In the genomic region with DNA sequence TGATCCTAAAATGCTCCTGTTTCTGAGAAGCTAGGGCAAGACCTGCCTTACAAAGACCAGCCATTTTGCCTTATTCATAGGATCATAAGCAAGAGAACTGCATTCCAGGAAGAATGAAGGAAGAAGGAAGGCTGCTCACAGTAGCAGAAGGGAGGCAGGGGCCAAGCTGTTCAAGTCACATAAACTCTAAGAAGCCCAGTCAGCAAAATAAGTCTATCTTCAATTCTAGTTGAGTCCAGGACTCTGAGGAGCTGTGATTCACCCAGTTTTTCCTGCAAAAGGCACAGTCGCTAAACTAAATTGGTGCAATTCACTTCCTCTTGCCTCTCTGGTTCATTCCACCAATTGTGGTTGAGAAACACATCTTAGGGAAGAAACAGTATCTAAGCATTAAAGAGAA, we compare ENCODE assay signal across 2 cellular contexts.
A peak's percentile ranks its signal among the peaks of the same experiment; 100 is the strongest.
TF ChIP-seq lines count a peak whose summit lies in the region.

No MANE protein-coding gene starts in this region.

TF ChIP-seq in IMR-90, 13 proteins besides CTCF, POLR2A, EP300 and RAD21:
- no peak for TF ChIP-seq BHLHE40 (IDR thresholded peaks at IDR 0.05; ENCODE audit: low read depth, low read length)
- TF ChIP-seq MAZ (IDR thresholded peaks at IDR 0.05; ENCODE audit: borderline replicate concordance, low read depth, low read length) = no peak
- peak; percentile 62; the same call in 1 of the 2 replicates for TF ChIP-seq MAFK (IDR thresholded peaks at IDR 0.05; ENCODE audit: low read depth, low read length)
- TF ChIP-seq CEBPB (IDR thresholded peaks at IDR 0.05; ENCODE audit: low read depth, low read length) = no peak
- no peak for TF ChIP-seq NFE2L2 (IDR thresholded peaks at IDR 0.05; ENCODE audit: low read depth, low read length)

TF ChIP-seq in K562, 482 proteins besides CTCF, POLR2A, EP300 and RAD21:
- no peak for TF ChIP-seq NFE2L1 (tag; IDR thresholded peaks at IDR 0.05; ENCODE audit: borderline replicate concordance, low read depth)
- no peak for TF ChIP-seq YBX1 (IDR thresholded peaks at IDR 0.05)
- no peak for TF ChIP-seq XRCC4 (IDR thresholded peaks at IDR 0.05; ENCODE audit: extremely low read depth, insufficient read depth, insufficient read length)
- no peak for TF ChIP-seq BRD4 (IDR thresholded peaks at IDR 0.05)
- TF ChIP-seq, protein P1, sequence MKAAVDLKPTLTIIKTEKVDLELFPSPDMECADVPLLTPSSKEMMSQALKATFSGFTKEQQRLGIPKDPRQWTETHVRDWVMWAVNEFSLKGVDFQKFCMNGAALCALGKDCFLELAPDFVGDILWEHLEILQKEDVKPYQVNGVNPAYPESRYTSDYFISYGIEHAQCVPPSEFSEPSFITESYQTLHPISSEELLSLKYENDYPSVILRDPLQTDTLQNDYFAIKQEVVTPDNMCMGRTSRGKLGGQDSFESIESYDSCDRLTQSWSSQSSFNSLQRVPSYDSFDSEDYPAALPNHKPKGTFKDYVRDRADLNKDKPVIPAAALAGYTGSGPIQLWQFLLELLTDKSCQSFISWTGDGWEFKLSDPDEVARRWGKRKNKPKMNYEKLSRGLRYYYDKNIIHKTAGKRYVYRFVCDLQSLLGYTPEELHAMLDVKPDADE (conservative IDR thresholded peaks at IDR 0.05; ENCODE audit: control insufficient read depth, low read depth, low read length) = no peak
- no peak for TF ChIP-seq ZNF766 (CRISPR knock-in tag; conservative IDR thresholded peaks at IDR 0.05)
- no peak for TF ChIP-seq GABPB2 (CRISPR knock-in tag; conservative IDR thresholded peaks at IDR 0.05)
- TF ChIP-seq, protein P2, sequence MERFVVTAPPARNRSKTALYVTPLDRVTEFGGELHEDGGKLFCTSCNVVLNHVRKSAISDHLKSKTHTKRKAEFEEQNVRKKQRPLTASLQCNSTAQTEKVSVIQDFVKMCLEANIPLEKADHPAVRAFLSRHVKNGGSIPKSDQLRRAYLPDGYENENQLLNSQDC (CRISPR knock-in tag; IDR thresholded peaks at IDR 0.05) = no peak
- TF ChIP-seq ZNF507 (tag; conservative IDR thresholded peaks at IDR 0.05) = no peak
- TF ChIP-seq SRSF9 (IDR thresholded peaks at IDR 0.05; ENCODE audit: borderline replicate concordance, low read depth, low read length) = no peak
- no peak for TF ChIP-seq U2AF1 (optimal IDR thresholded peaks at IDR 0.05; ENCODE audit: low read depth, low read length)
- no peak for TF ChIP-seq NEUROD1 (IDR thresholded peaks at IDR 0.05; ENCODE audit: borderline replicate concordance, low read depth, low read length, partially characterized antibody)
- 0 out of 2 replicates have a peak, but pooled peaks have one; percentile 52 for TF ChIP-seq MAFG (tag; conservative IDR thresholded peaks at IDR 0.05)
- TF ChIP-seq, protein P3, sequence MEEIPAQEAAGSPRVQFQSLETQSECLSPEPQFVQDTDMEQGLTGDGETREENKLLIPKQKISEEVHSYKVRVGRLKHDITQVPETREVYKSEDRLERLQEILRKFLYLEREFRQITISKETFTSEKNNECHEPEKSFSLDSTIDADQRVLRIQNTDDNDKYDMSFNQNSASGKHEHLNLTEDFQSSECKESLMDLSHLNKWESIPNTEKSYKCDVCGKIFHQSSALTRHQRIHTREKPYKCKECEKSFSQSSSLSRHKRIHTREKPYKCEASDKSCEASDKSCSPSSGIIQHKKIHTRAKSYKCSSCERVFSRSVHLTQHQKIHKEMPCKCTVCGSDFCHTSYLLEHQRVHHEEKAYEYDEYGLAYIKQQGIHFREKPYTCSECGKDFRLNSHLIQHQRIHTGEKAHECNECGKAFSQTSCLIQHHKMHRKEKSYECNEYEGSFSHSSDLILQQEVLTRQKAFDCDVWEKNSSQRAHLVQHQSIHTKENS (CRISPR knock-in tag; IDR thresholded peaks at IDR 0.05) = no peak
- no peak for TF ChIP-seq ILF3 (IDR thresholded peaks at IDR 0.05; ENCODE audit: borderline replicate concordance)
- 0 out of 2 replicates have a peak, but pooled peaks have one; percentile 31 for TF ChIP-seq MAFF (IDR thresholded peaks at IDR 0.05; ENCODE audit: low read length)
- no peak for TF ChIP-seq KHSRP (IDR thresholded peaks at IDR 0.05)
- no peak for TF ChIP-seq ZNF57 (CRISPR knock-in tag; IDR thresholded peaks at IDR 0.05)
- TF ChIP-seq, protein P4, sequence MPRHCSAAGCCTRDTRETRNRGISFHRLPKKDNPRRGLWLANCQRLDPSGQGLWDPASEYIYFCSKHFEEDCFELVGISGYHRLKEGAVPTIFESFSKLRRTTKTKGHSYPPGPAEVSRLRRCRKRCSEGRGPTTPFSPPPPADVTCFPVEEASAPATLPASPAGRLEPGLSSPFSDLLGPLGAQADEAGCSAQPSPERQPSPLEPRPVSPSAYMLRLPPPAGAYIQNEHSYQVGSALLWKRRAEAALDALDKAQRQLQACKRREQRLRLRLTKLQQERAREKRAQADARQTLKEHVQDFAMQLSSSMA (CRISPR knock-in tag; IDR thresholded peaks at IDR 0.05) = no peak
- TF ChIP-seq KDM1A (IDR thresholded peaks at IDR 0.05) = no peak
- no peak for TF ChIP-seq PURB (CRISPR knock-in tag; IDR thresholded peaks at IDR 0.05; ENCODE audit: low read depth)
- TF ChIP-seq, protein P5, sequence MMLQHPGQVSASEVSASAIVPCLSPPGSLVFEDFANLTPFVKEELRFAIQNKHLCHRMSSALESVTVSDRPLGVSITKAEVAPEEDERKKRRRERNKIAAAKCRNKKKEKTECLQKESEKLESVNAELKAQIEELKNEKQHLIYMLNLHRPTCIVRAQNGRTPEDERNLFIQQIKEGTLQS (IDR thresholded peaks at IDR 0.05) = no peak
- TF ChIP-seq, protein P5 (CRISPR knock-in tag; conservative IDR thresholded peaks at IDR 0.05) = no peak
- no peak for TF ChIP-seq BCL6 (CRISPR knock-in tag; IDR thresholded peaks at IDR 0.05)
- peak; percentile 66 for TF ChIP-seq C11orf30 (IDR thresholded peaks at IDR 0.05; ENCODE audit: low read depth)
- TF ChIP-seq POLR2G (IDR thresholded peaks at IDR 0.05; ENCODE audit: low read depth, low read length) = no peak
- no peak for TF ChIP-seq SAFB (IDR thresholded peaks at IDR 0.05; ENCODE audit: borderline replicate concordance, low read depth, low read length)
- peak; percentile 77 for TF ChIP-seq ZNF316 (IDR thresholded peaks at IDR 0.05)
- TF ChIP-seq XRCC3 (IDR thresholded peaks at IDR 0.05) = no peak
- TF ChIP-seq, protein P6, sequence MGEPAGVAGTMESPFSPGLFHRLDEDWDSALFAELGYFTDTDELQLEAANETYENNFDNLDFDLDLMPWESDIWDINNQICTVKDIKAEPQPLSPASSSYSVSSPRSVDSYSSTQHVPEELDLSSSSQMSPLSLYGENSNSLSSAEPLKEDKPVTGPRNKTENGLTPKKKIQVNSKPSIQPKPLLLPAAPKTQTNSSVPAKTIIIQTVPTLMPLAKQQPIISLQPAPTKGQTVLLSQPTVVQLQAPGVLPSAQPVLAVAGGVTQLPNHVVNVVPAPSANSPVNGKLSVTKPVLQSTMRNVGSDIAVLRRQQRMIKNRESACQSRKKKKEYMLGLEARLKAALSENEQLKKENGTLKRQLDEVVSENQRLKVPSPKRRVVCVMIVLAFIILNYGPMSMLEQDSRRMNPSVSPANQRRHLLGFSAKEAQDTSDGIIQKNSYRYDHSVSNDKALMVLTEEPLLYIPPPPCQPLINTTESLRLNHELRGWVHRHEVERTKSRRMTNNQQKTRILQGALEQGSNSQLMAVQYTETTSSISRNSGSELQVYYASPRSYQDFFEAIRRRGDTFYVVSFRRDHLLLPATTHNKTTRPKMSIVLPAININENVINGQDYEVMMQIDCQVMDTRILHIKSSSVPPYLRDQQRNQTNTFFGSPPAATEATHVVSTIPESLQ (CRISPR knock-in tag; IDR thresholded peaks at IDR 0.05) = no peak
- TF ChIP-seq MED1 (CRISPR knock-in tag; IDR thresholded peaks at IDR 0.05; ENCODE audit: borderline replicate concordance) = no peak
- no peak for TF ChIP-seq SAP30 (IDR thresholded peaks at IDR 0.05; ENCODE audit: borderline replicate concordance, insufficient read depth, low read depth, low read length, poor library complexity, severe bottlenecking)
- TF ChIP-seq, protein P7, sequence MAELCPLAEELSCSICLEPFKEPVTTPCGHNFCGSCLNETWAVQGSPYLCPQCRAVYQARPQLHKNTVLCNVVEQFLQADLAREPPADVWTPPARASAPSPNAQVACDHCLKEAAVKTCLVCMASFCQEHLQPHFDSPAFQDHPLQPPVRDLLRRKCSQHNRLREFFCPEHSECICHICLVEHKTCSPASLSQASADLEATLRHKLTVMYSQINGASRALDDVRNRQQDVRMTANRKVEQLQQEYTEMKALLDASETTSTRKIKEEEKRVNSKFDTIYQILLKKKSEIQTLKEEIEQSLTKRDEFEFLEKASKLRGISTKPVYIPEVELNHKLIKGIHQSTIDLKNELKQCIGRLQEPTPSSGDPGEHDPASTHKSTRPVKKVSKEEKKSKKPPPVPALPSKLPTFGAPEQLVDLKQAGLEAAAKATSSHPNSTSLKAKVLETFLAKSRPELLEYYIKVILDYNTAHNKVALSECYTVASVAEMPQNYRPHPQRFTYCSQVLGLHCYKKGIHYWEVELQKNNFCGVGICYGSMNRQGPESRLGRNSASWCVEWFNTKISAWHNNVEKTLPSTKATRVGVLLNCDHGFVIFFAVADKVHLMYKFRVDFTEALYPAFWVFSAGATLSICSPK (IDR thresholded peaks at IDR 0.05; ENCODE audit: borderline replicate concordance) = no peak
- TF ChIP-seq RBM14 (IDR thresholded peaks at IDR 0.05; ENCODE audit: borderline replicate concordance, insufficient read depth, low read depth, low read length) = no peak
- TF ChIP-seq DIDO1 (tag; IDR thresholded peaks at IDR 0.05; ENCODE audit: low read depth) = no peak
- TF ChIP-seq, protein P8, sequence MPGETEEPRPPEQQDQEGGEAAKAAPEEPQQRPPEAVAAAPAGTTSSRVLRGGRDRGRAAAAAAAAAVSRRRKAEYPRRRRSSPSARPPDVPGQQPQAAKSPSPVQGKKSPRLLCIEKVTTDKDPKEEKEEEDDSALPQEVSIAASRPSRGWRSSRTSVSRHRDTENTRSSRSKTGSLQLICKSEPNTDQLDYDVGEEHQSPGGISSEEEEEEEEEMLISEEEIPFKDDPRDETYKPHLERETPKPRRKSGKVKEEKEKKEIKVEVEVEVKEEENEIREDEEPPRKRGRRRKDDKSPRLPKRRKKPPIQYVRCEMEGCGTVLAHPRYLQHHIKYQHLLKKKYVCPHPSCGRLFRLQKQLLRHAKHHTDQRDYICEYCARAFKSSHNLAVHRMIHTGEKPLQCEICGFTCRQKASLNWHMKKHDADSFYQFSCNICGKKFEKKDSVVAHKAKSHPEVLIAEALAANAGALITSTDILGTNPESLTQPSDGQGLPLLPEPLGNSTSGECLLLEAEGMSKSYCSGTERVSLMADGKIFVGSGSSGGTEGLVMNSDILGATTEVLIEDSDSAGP (CRISPR knock-in tag; IDR thresholded peaks at IDR 0.05) = no peak
